Comparison of ENCODE assay signal across 8 cellular contexts in the genomic region with DNA sequence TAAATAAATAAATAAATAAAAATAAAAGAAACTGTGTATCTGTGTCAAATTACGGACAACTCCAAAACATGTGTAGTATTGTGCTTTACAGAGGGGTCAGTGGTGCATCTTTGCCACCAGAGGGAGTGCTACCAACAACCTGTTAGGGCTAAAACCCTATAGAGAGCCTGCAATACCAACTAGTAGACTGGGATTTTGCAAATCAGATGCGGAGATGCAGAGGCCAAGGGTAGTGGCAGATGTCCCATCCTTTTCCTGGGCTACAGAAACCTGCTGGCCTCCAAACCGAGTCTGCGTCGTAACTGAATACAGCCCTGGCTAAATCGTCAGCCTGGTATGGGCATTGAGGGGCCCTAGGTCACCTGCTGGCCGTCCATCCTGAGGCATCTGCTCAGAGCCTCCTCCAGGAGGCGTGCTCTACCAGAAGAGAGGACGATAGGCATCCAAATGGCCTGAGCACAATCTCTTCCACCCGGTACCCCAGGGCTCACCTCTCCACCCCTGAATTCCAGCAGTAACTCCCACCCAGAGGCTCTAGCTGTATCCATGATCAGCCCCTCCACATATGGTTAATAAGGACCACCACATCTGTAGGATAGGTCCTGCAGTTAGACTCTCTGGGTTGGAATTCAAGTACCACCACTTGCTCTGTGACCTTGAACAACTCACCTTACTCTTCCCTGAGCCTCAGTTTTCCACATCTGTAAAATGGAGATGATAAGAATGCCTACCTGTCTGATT. TPM values are rescaled to one million over a fixed set of nuclear protein-coding genes. Genes with fewer than 3 reads are reported as not detected.
DNase-seq lines count a peak whose midpoint lies in the region; ATAC-seq and TF ChIP-seq lines count a peak whose summit lies in the region.

No MANE protein-coding gene starts in this region.

- H3K4me1 ChIP-seq in ACC112 (ENCODE audit: control insufficient read depth, insufficient read depth, low read length, unreplicated experiment) (no peaks in the 10 kb centered on the region), ascending aorta (peaks cover 0 to 3% of the 10 kb centered on the region in 2 donors), left ventricle myocardium inferior (peaks cover 9% of the 10 kb centered on the region)

- H3K27me3 ChIP-seq in ACC112 (ENCODE audit: insufficient read depth, low read length) (no peaks in the 10 kb centered on the region), ascending aorta (no peaks in the 10 kb centered on the region), left ventricle myocardium inferior (ENCODE audit: low read depth) (no peaks in the 10 kb centered on the region)

- TF ChIP-seq CTCF in ascending aorta (IDR thresholded peaks at IDR 0.05) = peak; percentile 60 to 77 (median 76)
- peak; percentile 92 for TF ChIP-seq CTCF in left ventricle myocardium inferior (IDR thresholded peaks at IDR 0.05; ENCODE audit: borderline replicate concordance)

- no peak overlapping the region for H2AFZ ChIP-seq in ACC112 (ENCODE audit: low read length, unreplicated experiment)

- H3K36me3 ChIP-seq in ACC112 (ENCODE audit: insufficient read depth, low read length) (no peaks in the 10 kb centered on the region), ascending aorta (no peaks in the 10 kb centered on the region), left ventricle myocardium inferior (no peaks in the 10 kb centered on the region)

- DNase-seq in NCI-H1436 treated with DMSO at 0.1 percent for 48 hours (lab: John Stamatoyannopoulos, UW) (peak; percentile 47), SW 1271 (lab: John Stamatoyannopoulos, UW) (peak; percentile 55 to 78), ascending aorta (ENCODE audit: low spot score in 2 of 2) (peak in 1 of 2 donors; percentile 71), left ventricle myocardium inferior (no peak), renal cortical epithelial cell (ENCODE audit: low read depth) (peak; percentile 80)

- H3K27ac ChIP-seq in ACC112 (ENCODE audit: low read depth, low read length) (no peak overlapping the region), ascending aorta (no peak overlapping the region), left ventricle myocardium inferior (replicated peaks) (peak overlapping the region; percentile 36)

- ATAC-seq in GM18505 (IDR thresholded peaks at IDR 0.05; ENCODE audit: unreplicated experiment) (peak; percentile 79), HG02885 (IDR thresholded peaks at IDR 0.05; ENCODE audit: poor library complexity, unreplicated experiment) (peak; percentile 93)

- H3K4me3 ChIP-seq in ACC112 (ENCODE audit: low read depth, low read length) (peak overlapping the region; percentile 33), ascending aorta (peak overlapping the region in 1 of 2 donors; percentile 23), left ventricle myocardium inferior (peak overlapping the region; percentile 34)

- no peaks in the 10 kb centered on the region for H3K79me2 ChIP-seq in ACC112 (ENCODE audit: control insufficient read depth, insufficient read depth, low read length, unreplicated experiment)

- no peaks in the 10 kb centered on the region for H3K9me3 ChIP-seq in ascending aorta
- H3K9me3 ChIP-seq in left ventricle myocardium inferior (replicated peaks) = no peaks in the 10 kb centered on the region

- intact Hi-C loops in ascending aorta (cut with DNase I) = loop anchor here (2.0 kb wide), 1 partner anchor 145 kb away; no protein-coding TSS in a partner anchor
- intact Hi-C loops in left ventricle myocardium inferior (cut with micrococcal nuclease) = no loop called here

- no peak for TF ChIP-seq POLR2A in GM18505 (IDR thresholded peaks at IDR 0.05; ENCODE audit: borderline replicate concordance, extremely low read depth, insufficient read depth, insufficient read length)

RNA-seq across cellular contexts. Expression of gene RRP12, which starts 6.2 kb away (rescaled TPM):
- total RNA-seq in ascending aorta (5.9 TPM), left ventricle myocardium inferior (15.2 TPM), renal cortical epithelial cell (22.6 and 29.2 TPM in 2 replicates)

RNA-seq across cellular contexts. Expression of gene PGAM1, which starts 18.6 kb away (rescaled TPM):
- total RNA-seq in ascending aorta (171 TPM), left ventricle myocardium inferior (233 TPM), renal cortical epithelial cell (433 and 552 TPM in 2 replicates)

RNA-seq across cellular contexts. Expression of gene EXOSC1, which starts 38.4 kb away (rescaled TPM):
- total RNA-seq in ascending aorta = 11.3 TPM
- 14.9 TPM for total RNA-seq in left ventricle myocardium inferior
- total RNA-seq in renal cortical epithelial cell = 26.5 and 35.3 TPM in 2 replicates

RNA-seq across cellular contexts. Expression of gene ZDHHC16, which starts 38.6 kb away (rescaled TPM):
- total RNA-seq in ascending aorta (30.4 TPM), left ventricle myocardium inferior (17.8 TPM), renal cortical epithelial cell (30.2 and 39.2 TPM in 2 replicates)
